ENCODE assay signal across 11 cellular contexts in genomic region chr17:58189436-58190146, GRCh38. TPM values are rescaled to one million over a fixed set of nuclear protein-coding genes. Genes with fewer than 3 reads are reported as not detected.
A peak's percentile ranks its signal among the peaks of the same experiment; 100 is the strongest.
DNase-seq lines count a peak whose midpoint lies in the region; ATAC-seq, FAIRE-seq and TF ChIP-seq lines count a peak whose summit lies in the region.
"Had no signal": no experiment of that assay in that cellular context is flagged by ENCODE, and none has a peak within 500 bp of the region (broad histone marks: within the 10 kb centered on the region; RNA-seq: fewer than 3 reads in every experiment).

No MANE protein-coding gene starts in this region.

- whole genome bisulfite sequencing in small intestine, 3 donors = 46 to 62% (median 55%) methylated on average over 11 of the region's 11 CpGs

- H3K4me3 ChIP-seq in fibroblast of lung (replicated peaks in 1 of 4; ENCODE audit: control extremely low read depth in 1 of 4, insufficient read depth in 1 of 4, low read depth in 3 of 4, low read length in 4 of 4) (no peak overlapping the region), small intestine (ENCODE audit: low read depth in 1 of 2, low read length in 2 of 2) (no peak overlapping the region), vagina (no peak overlapping the region)

- no peak for FAIRE-seq in small intestine (lab: Jason Lieb, UNC)
- FAIRE-seq: A204.1 had no signal

- ATAC-seq in activated naive CD4-positive, alpha-beta T cell treated with anti-CD3 and anti-CD28 coated beads, Interleukin-2, amount 50 U/mL, for 72 hours = no peak

- H3K36me3 ChIP-seq in fibroblast of lung (ENCODE audit: control insufficient read depth, insufficient read depth, low read length) (no peaks in the 10 kb centered on the region), small intestine (ENCODE audit: control insufficient read depth in 2 of 2, insufficient read depth in 2 of 2, low read length in 2 of 2) (no peaks in the 10 kb centered on the region), vagina (no peaks in the 10 kb centered on the region)

- TF ChIP-seq CTCF in fibroblast of lung (conservative IDR thresholded peaks at IDR 0.05 in 1 of 2, IDR thresholded peaks at IDR 0.05 in 1 of 2; ENCODE audit: low read depth in 1 of 2, low read length in 2 of 2) = no peak
- TF ChIP-seq CTCF in vagina (IDR thresholded peaks at IDR 0.05) = no peak

- peaks cover 8% of the 10 kb centered on the region for H3K27me3 ChIP-seq in fibroblast of lung (ENCODE audit: control insufficient read depth, insufficient read depth, low read length)
- no peaks in the 10 kb centered on the region for H3K27me3 ChIP-seq in small intestine (ENCODE audit: control insufficient read depth in 2 of 2, insufficient read depth in 2 of 2, low read length in 2 of 2)
- no peaks in the 10 kb centered on the region for H3K27me3 ChIP-seq in vagina

- intact Hi-C loops in vagina (cut with DNase I) = loop anchor here (5.0 kb wide), 1 partner anchor 898 kb away; no protein-coding TSS in a partner anchor

- no peak for TF ChIP-seq POLR2A in vagina (IDR thresholded peaks at IDR 0.05)

- no peaks in the 10 kb centered on the region for H3K9me3 Mint-ChIP-seq in activated naive CD4-positive, alpha-beta T cell treated with anti-CD3 and anti-CD28 coated beads, Interleukin-2, amount 50 U/mL, for 72 hours

- H3K27ac ChIP-seq in fibroblast of lung (ENCODE audit: insufficient read depth, low read length) (no peak overlapping the region), small intestine (ENCODE audit: low read depth in 1 of 2, low read length in 1 of 2) (no peak overlapping the region), vagina (no peak overlapping the region)

- no peak overlapping the region for H3K9ac ChIP-seq in fibroblast of lung (ENCODE audit: insufficient read depth, low read length)

- no peak overlapping the region for H2AFZ ChIP-seq in fibroblast of lung (ENCODE audit: low read length)

- peak overlapping the region; percentile 3 for H3K4me2 ChIP-seq in fibroblast of lung (ENCODE audit: extremely low read depth, insufficient read depth, low read length)

- H3K27ac Mint-ChIP-seq in activated naive CD4-positive, alpha-beta T cell treated with anti-CD3 and anti-CD28 coated beads, Interleukin-2, amount 50 U/mL, for 72 hours = no peak overlapping the region

- no peaks in the 10 kb centered on the region for H4K20me1 ChIP-seq in fibroblast of lung (ENCODE audit: control insufficient read depth, extremely low read depth, insufficient read depth, low read length)

- H3K4me1 ChIP-seq in fibroblast of lung (ENCODE audit: control insufficient read depth, extremely low read depth, insufficient read depth, low read length) = peaks cover 9% of the 10 kb centered on the region
- H3K4me1 ChIP-seq in small intestine (ENCODE audit: control insufficient read depth in 2 of 2, insufficient read depth in 1 of 2, low read depth in 1 of 2, low read length in 1 of 2) = no peaks in the 10 kb centered on the region
- H3K4me1 ChIP-seq in vagina = no peaks in the 10 kb centered on the region

- peak; percentile 11 for DNase-seq in DMS153 (lab: John Stamatoyannopoulos, UW)
- no peak for DNase-seq in DMS153 treated with DMSO at 0.1 percent for 48 hours (lab: John Stamatoyannopoulos, UW; ENCODE audit: unreplicated experiment)
- peak; percentile 43 for DNase-seq in NCI-H69 (lab: John Stamatoyannopoulos, UW)
- DNase-seq in fibroblast of lung (ENCODE audit: low read depth in 2 of 2) = peak; percentile 74 to 89
- DNase-seq in small intestine = peak; percentile 31
- no peak for DNase-seq in T-helper 2 cell
- DNase-seq in activated naive CD4-positive, alpha-beta T cell treated with anti-CD3 and anti-CD28 coated beads, Interleukin-2, amount 50 U/mL, for 72 hours (ENCODE audit: low spot score in 2 of 2) = no peak
- no peak for DNase-seq in vagina (ENCODE audit: extremely low spot score in 2 of 2)
- DNase-seq: stimulated activated CD4-positive, alpha-beta T cell treated with anti-CD3 and anti-CD28 coated beads, Interleukin-4, amount 100 ng/mL, for 1 hour had no signal

- no peaks in the 10 kb centered on the region for H3K79me2 ChIP-seq in fibroblast of lung (ENCODE audit: control insufficient read depth, insufficient read depth, low read length)

- no peaks in the 10 kb centered on the region for H3K36me3 Mint-ChIP-seq in activated naive CD4-positive, alpha-beta T cell treated with anti-CD3 and anti-CD28 coated beads, Interleukin-2, amount 50 U/mL, for 72 hours

- H3K9me3 ChIP-seq in fibroblast of lung (ENCODE audit: control insufficient read depth, insufficient read depth, low read depth, low read length) (no peaks in the 10 kb centered on the region), small intestine (ENCODE audit: control insufficient read depth, low read depth) (no peaks in the 10 kb centered on the region), vagina (no peaks in the 10 kb centered on the region)

RNA-seq across cellular contexts. Expression of gene EPX, which starts 2.9 kb away (rescaled TPM):
- total RNA-seq in fibroblast of lung = not detected in 2 replicates
- polyA plus RNA-seq in fibroblast of lung = not detected in 2 replicates
- not detected in 2 replicates for polyA plus RNA-seq in fibroblast of lung (2012)
- polyA minus RNA-seq in fibroblast of lung (ENCODE audit: low replicate concordance) = not detected in 2 replicates
- not detected for polyA plus RNA-seq in small intestine
- not detected for total RNA-seq in activated naive CD4-positive, alpha-beta T cell treated with anti-CD3 and anti-CD28 coated beads, Interleukin-2, amount 50 U/mL, for 72 hours
- not detected for total RNA-seq in vagina
- total RNA-seq: T-helper 2 cell treated with Interferon-gamma antibody and Interleukin-4, amounts not matched to agents 100 ng/mL and 5 ng/mL, for 36 hours had no signal

RNA-seq across cellular contexts. Expression of gene OR4D2, which starts 22.8 kb away (rescaled TPM):
- total RNA-seq in fibroblast of lung (not detected in 2 replicates), vagina (not detected)
- polyA plus RNA-seq in fibroblast of lung (not detected in 2 replicates), small intestine (not detected)
- polyA plus RNA-seq in fibroblast of lung (2012) = not detected in 2 replicates
- not detected in 2 replicates for polyA minus RNA-seq in fibroblast of lung (ENCODE audit: low replicate concordance)
- total RNA-seq in activated naive CD4-positive, alpha-beta T cell treated with anti-CD3 and anti-CD28 coated beads, Interleukin-2, amount 50 U/mL, for 72 hours = not detected
- total RNA-seq: T-helper 2 cell treated with Interferon-gamma antibody and Interleukin-4, amounts not matched to agents 100 ng/mL and 5 ng/mL, for 36 hours had no signal

RNA-seq across cellular contexts. Expression of gene MKS1, which starts 29.5 kb away (rescaled TPM):
- 13.1 and 17.8 TPM in 2 replicates for total RNA-seq in fibroblast of lung
- 8.7 and 10.3 TPM in 2 replicates for polyA plus RNA-seq in fibroblast of lung
- polyA plus RNA-seq in fibroblast of lung (2012) = 7.9 and 13.1 TPM in 2 replicates
- polyA minus RNA-seq in fibroblast of lung (ENCODE audit: low replicate concordance) = 4.2 and 25.3 TPM in 2 replicates
- 10 to 100 TPM in 1 of 3 donors, 1 to 10 TPM in 2; 2.7 to 11.7 (median 6.7) TPM for polyA plus RNA-seq in small intestine
- 10 to 100 TPM; 22.4 to 28.4 TPM for total RNA-seq in activated naive CD4-positive, alpha-beta T cell treated with anti-CD3 and anti-CD28 coated beads, Interleukin-2, amount 50 U/mL, for 72 hours
- total RNA-seq in vagina = 13.0 TPM

RNA-seq across cellular contexts. Expression of gene OR4D1, which starts 41.4 kb away (rescaled TPM):
- total RNA-seq in fibroblast of lung (not detected in 2 replicates), vagina (not detected)
- polyA plus RNA-seq in fibroblast of lung (not detected in 2 replicates), small intestine (under 1 TPM in 1 of 3 donors, not detected in 2; 0.03 TPM)
- not detected in 2 replicates for polyA plus RNA-seq in fibroblast of lung (2012)
- not detected in 2 replicates for polyA minus RNA-seq in fibroblast of lung (ENCODE audit: low replicate concordance)
- under 1 TPM; 0.18 to 0.30 TPM for total RNA-seq in activated naive CD4-positive, alpha-beta T cell treated with anti-CD3 and anti-CD28 coated beads, Interleukin-2, amount 50 U/mL, for 72 hours

RNA-seq across cellular contexts. Expression of gene LPO, which starts 48.8 kb away (rescaled TPM):
- total RNA-seq in fibroblast of lung = not detected in 2 replicates
- not detected in 2 replicates for polyA plus RNA-seq in fibroblast of lung
- not detected in 2 replicates for polyA plus RNA-seq in fibroblast of lung (2012)
- not detected in 2 replicates for polyA minus RNA-seq in fibroblast of lung (ENCODE audit: low replicate concordance)
- under 1 TPM in 1 of 3 donors, not detected in 2; 0.55 TPM for polyA plus RNA-seq in small intestine
- total RNA-seq in activated naive CD4-positive, alpha-beta T cell treated with anti-CD3 and anti-CD28 coated beads, Interleukin-2, amount 50 U/mL, for 72 hours = under 1 TPM; 0.16 to 0.19 TPM
- not detected for total RNA-seq in vagina
- total RNA-seq: T-helper 2 cell treated with Interferon-gamma antibody and Interleukin-4, amounts not matched to agents 100 ng/mL and 5 ng/mL, for 36 hours had no signal

Comparison
In these comparisons a context has a peak if more than half of its experiments do, and no peak if none do; other contexts are left out.
1. DNase-seq: peak in DMS153 (single experiment), NCI-H69 (single experiment), fibroblast of lung (2 of 2) and small intestine (single experiment); none in DMS153 treated with DMSO at 0.1 percent for 48 hours (single experiment), T-helper 2 cell (0 of 5), activated naive CD4-positive, alpha-beta T cell treated with anti-CD3 and anti-CD28 coated beads, Interleukin-2, amount 50 U/mL, for 72 hours (0 of 2) and vagina (0 of 2).